22 cellular contexts compared by ENCODE assay signal in genomic region chr17:17347956-17348871, GRCh38.
"Had no signal": no experiment of that assay in that cellular context is flagged by ENCODE, and none has a peak within 500 bp of the region (broad histone marks: within the 10 kb centered on the region; RNA-seq: fewer than 3 reads in every experiment).

No MANE protein-coding gene starts in this region.

- DNase-seq: activated CD4-positive, alpha-beta T cell treated with anti-CD3 and anti-CD28 coated beads for 1 hour; activated CD4-positive, alpha-beta T cell treated with anti-CD3 and anti-CD28 coated beads, Interleukin-2, amount 50 U/mL, for 1 hour; activated CD8-positive, alpha-beta T cell treated with anti-CD3 and anti-CD28 coated beads, Interleukin-2, amount 10 ng/mL, durations not matched to agents 7 days and 5 days; activated naive CD4-positive, alpha-beta T cell treated with anti-CD3 and anti-CD28 coated beads for 36 hours; activated naive CD8-positive, alpha-beta T cell treated with anti-CD3 and anti-CD28 coated beads, Interleukin-2, amount 50 U/mL, for 24 hours; activated T-cell treated with anti-CD3 and anti-CD28 coated beads, Interleukin-2, amount 50 U/mL, for 4 hours; dermis blood vessel endothelial cell; effector CD8-positive, alpha-beta T cell; glutamatergic neuron; hippocampal formation; kidney glomerular epithelial cell; left ventricle myocardium superior; mammary epithelial cell; naive thymus-derived CD8-positive, alpha-beta T cell; stimulated activated CD4-positive, alpha-beta T cell treated with anti-CD3 and anti-CD28 coated beads, Interleukin-4, amount 100 ng/mL, for 24 hours; stimulated activated naive CD8-positive, alpha-beta T cell treated with anti-CD3 and anti-CD28 coated beads, Interleukin-15, Interleukin-2, amounts not matched to agents 100 U/mL and 50 U/mL, for 24 hours; T-helper 9 cell had no signal

- H3K27me3 ChIP-seq: neutrophil, pancreas had no signal

- H3K4me3 ChIP-seq: pancreas, tibial artery had no signal

- H3K4me1 ChIP-seq: pancreas had no signal

- H3K27ac ChIP-seq: neutrophil, pancreas, tibial artery had no signal

- ATAC-seq: activated CD8-positive, alpha-beta T cell treated with anti-CD3 and anti-CD28 coated beads, Interleukin-2, amount 10 ng/mL, durations not matched to agents 7 days and 5 days; activated naive CD8-positive, alpha-beta T cell treated with anti-CD3 and anti-CD28 coated beads, Interleukin-2, amount 50 U/mL, for 24 hours; activated T-cell treated with anti-CD3 and anti-CD28 coated beads, Interleukin-2, amount 50 U/mL, for 4 hours; esophagus mucosa; left ventricle myocardium superior; naive thymus-derived CD8-positive, alpha-beta T cell; pancreas; stimulated activated naive CD8-positive, alpha-beta T cell treated with anti-CD3 and anti-CD28 coated beads, Interleukin-15, Interleukin-2, amounts not matched to agents 100 U/mL and 50 U/mL, for 24 hours had no signal

- H3K36me3 ChIP-seq: neutrophil, pancreas, tibial artery had no signal

- FAIRE-seq: frontal cortex, pancreas had no signal

- H3K9me3 ChIP-seq: neutrophil, pancreas, tibial artery had no signal
